ENCODE assay signal across 9 cellular contexts in the genomic region with DNA sequence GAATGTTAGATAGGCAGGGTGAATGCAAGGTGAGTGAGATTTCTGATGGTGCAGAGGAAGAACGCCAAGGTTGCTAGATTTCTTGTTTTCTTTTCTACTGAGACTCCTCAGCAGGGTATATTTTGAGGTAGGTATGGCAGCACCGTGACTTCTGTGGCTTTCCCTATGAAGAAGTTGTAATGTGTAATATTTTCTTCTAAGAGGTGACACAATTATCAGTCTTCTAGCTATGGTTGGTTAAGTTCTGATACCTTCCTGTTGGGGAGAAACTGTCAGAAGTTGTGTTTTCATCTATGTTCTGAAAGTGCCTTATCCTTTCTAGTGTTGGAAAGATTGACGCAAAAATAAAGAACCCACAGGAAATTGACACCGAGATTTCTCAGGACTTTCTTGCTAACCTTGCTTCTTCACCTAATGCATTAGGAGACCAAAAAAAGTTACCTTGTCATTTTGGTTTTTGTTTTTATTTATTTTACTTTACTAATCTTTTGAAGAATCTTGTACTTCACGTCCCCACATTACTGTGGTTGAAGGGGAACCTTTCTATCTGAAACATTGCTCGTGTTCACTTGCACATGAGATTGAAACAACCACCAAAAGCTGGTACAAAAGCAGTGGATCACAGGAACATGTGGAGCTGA.
DNase-seq lines count a peak whose midpoint lies in the region; ATAC-seq, FAIRE-seq and TF ChIP-seq lines count a peak whose summit lies in the region.
"Had no signal": no experiment of that assay in that cellular context is flagged by ENCODE, and none has a peak within 500 bp of the region (broad histone marks: within the 10 kb centered on the region; RNA-seq: fewer than 3 reads in every experiment).

No MANE protein-coding gene starts in this region.

- no peaks in the 10 kb centered on the region for H3K27me3 Mint-ChIP-seq in effector memory CD8-positive, alpha-beta T cell

- TF ChIP-seq CTCF in RWPE1 (conservative IDR thresholded peaks at IDR 0.05; ENCODE audit: low read depth) = no peak

- POLR2A ChIA-PET in RWPE1 (lab: Yijun Ruan, JAX; ENCODE audit: low non-redundant PET) = no interaction called here

- TF ChIP-seq POLR2A in GM18505 (IDR thresholded peaks at IDR 0.05; ENCODE audit: borderline replicate concordance, extremely low read depth, insufficient read depth, insufficient read length) = no peak

- H3K27ac ChIP-seq in RWPE1 = no peak overlapping the region

- peaks cover 36% of the 10 kb centered on the region for H3K36me3 Mint-ChIP-seq in effector memory CD8-positive, alpha-beta T cell (ENCODE audit: insufficient read depth)

- H3K9me3 Mint-ChIP-seq in effector memory CD8-positive, alpha-beta T cell = peaks cover 2 to 22% of the 10 kb centered on the region in 2 donors

- ATAC-seq in GM18505 (IDR thresholded peaks at IDR 0.05; ENCODE audit: unreplicated experiment) (peak; percentile 55), GM21447 (IDR thresholded peaks at IDR 0.05; ENCODE audit: unreplicated experiment) (peak; percentile 80), HG03439 (IDR thresholded peaks at IDR 0.05; ENCODE audit: unreplicated experiment) (peak; percentile 66)
- peak; percentile 82 for ATAC-seq in effector memory CD8-positive, alpha-beta T cell (replicated peaks)

- H3K27ac Mint-ChIP-seq in effector memory CD8-positive, alpha-beta T cell = peak overlapping the region; percentile 90 to 91

- H3K4me1 Mint-ChIP-seq in effector memory CD8-positive, alpha-beta T cell (ENCODE audit: low read depth in 2 of 2) = peaks cover 50 to 53% of the 10 kb centered on the region in 2 donors

- FAIRE-seq in urothelium cell line (lab: Jason Lieb, UNC) = no peak
- FAIRE-seq: endothelial cell of umbilical vein had no signal

- peak; percentile 26 to 35 (median 32) for DNase-seq in effector memory CD8-positive, alpha-beta T cell
- no peak for DNase-seq in glomerular visceral epithelial cell (ENCODE audit: extremely low spot score)
- no peak for DNase-seq in urothelium cell line (ENCODE audit: low spot score)
- no peak for DNase-seq in RWPE1 (ENCODE audit: low spot score)
- no peak for DNase-seq in COR-L47 (lab: John Stamatoyannopoulos, UW)

- H3K4me3 Mint-ChIP-seq in effector memory CD8-positive, alpha-beta T cell = peak overlapping the region; percentile 73 to 80

- CTCF ChIA-PET in RWPE1 (lab: Yijun Ruan, JAX) = no interaction called here

Comparison
In these comparisons a context has a peak if more than half of its experiments do, and no peak if none do; other contexts are left out.
1. DNase-seq: peak in effector memory CD8-positive, alpha-beta T cell (3 of 3); none in glomerular visceral epithelial cell (single experiment), urothelium cell line (single experiment), RWPE1 (single experiment) and COR-L47 (single experiment).
2. Peak in every context shown above with its lines, with median percentiles within 50 percentile points of each other: ATAC-seq.